Comparison of ENCODE assay signal across 7 cellular contexts in genomic region chr5:119578937-119579336, GRCh38.
DNase-seq lines count a peak whose midpoint lies in the region; ATAC-seq lines count a peak whose summit lies in the region.

No MANE protein-coding gene starts in this region.

- ATAC-seq in GM18499 (IDR thresholded peaks at IDR 0.05; ENCODE audit: insufficient read depth, unreplicated experiment) (peak; percentile 79), GM21786 (IDR thresholded peaks at IDR 0.05; ENCODE audit: unreplicated experiment) (peak; percentile 63)
- no peak for ATAC-seq in activated CD4-positive, CD25-positive, alpha-beta regulatory T cell treated with anti-CD3 and anti-CD28 coated beads, Interleukin-2, amount 50 U/mL, for 24 hours

- intact Hi-C loops in head of caudate nucleus (cut with DNase I), result no loop called here

- peak; percentile 23 for DNase-seq in HuH-7 (ENCODE audit: low spot score)
- DNase-seq in SKM-1 (lab: John Stamatoyannopoulos, UW; ENCODE audit: unreplicated experiment), result peak; percentile 45
- DNase-seq in kidney tubule cell (ENCODE audit: low spot score), result peak; percentile 48
- no peak for DNase-seq in head of caudate nucleus

Comparison
In these comparisons a context has a peak if more than half of its experiments do, and no peak if none do; other contexts are left out.
1. ATAC-seq: peak in GM18499 (single experiment) and GM21786 (single experiment); none in activated CD4-positive, CD25-positive, alpha-beta regulatory T cell treated with anti-CD3 and anti-CD28 coated beads, Interleukin-2, amount 50 U/mL, for 24 hours (0 of 2).
2. DNase-seq: peak in HuH-7 (single experiment), SKM-1 (single experiment) and kidney tubule cell (single experiment); none in head of caudate nucleus (0 of 42).